Comparison of ENCODE assay signal across 19 cellular contexts in the genomic region with DNA sequence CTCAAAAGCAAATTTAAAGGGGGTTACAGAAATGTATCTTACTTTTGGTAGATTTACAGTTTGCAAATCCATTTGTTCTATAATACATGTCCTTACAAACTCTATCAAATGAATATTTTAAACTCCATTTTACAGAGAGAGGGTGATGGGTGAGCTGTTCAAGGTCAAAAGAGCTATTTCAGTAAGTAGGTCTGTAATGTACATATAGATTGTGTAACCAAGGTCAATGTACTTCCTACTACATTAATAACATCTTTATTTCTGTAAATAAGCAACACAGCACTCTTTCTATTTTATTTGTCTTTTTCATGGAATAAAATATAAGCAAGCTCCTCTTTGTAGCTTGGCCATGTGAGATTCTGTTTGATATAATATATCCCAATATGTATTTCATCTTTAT.
"Had no signal": no experiment of that assay in that cellular context is flagged by ENCODE, and none has a peak within 500 bp of the region (broad histone marks: within the 10 kb centered on the region; RNA-seq: fewer than 3 reads in every experiment).

No MANE protein-coding gene starts in this region.

- ATAC-seq: mucosa of descending colon; naive thymus-derived CD4-positive, alpha-beta T cell; natural killer cell treated with Interleukin-12 subunit alpha and Interleukin-12 subunit beta and Interleukin-15 and Interleukin-18, amount 100 ng/mL, for 72 hours; sciatic nerve; stimulated activated naive B cell treated with anti-CD40 and anti-IgM and Interleukin-4, amounts not matched to agents 10 μg/mL and 1 μg/mL and 100 μg/mL, for 72 hours; stimulated activated naive CD8-positive, alpha-beta T cell treated with anti-CD3 and anti-CD28 coated beads, Interleukin-15, Interleukin-2, amounts not matched to agents 100 U/mL and 50 U/mL, for 24 hours had no signal

- DNase-seq: islet precursor cell; left ventricle myocardium inferior; mesendoderm; mucosa of descending colon; naive thymus-derived CD4-positive, alpha-beta T cell; ovary; stimulated activated CD4-positive, alpha-beta T cell treated with anti-CD3 and anti-CD28 coated beads, Interleukin-12 subunit alpha, Interleukin-12 subunit beta, amount 100 ng/mL, for 4 hours; stimulated activated CD4-positive, alpha-beta T cell treated with anti-CD3 and anti-CD28 coated beads, Interleukin-15, amount 100 ng/mL, for 24 hours; stimulated activated CD4-positive, alpha-beta T cell treated with anti-CD3 and anti-CD28 coated beads, Interleukin-2, amount 100 ng/mL, for 24 hours; stimulated activated CD4-positive, alpha-beta T cell treated with anti-CD3 and anti-CD28 coated beads, Interleukin-4, amount 100 ng/mL, for 1 hour; stimulated activated naive B cell treated with anti-CD40 and anti-IgM and Interleukin-4, amounts not matched to agents 10 μg/mL and 1 μg/mL and 100 μg/mL, for 72 hours; stimulated activated naive CD8-positive, alpha-beta T cell treated with anti-CD3 and anti-CD28 coated beads, Interleukin-15, Interleukin-2, amounts not matched to agents 100 U/mL and 50 U/mL, for 24 hours; stomach; testis; thyroid gland; transverse colon; upper lobe of left lung had no signal
